Comparison of ENCODE assay signal across 14 cellular contexts in genomic region chr12:15797818-15798217, GRCh38. TPM values are rescaled to one million over a fixed set of nuclear protein-coding genes. Genes with fewer than 3 reads are reported as not detected.
DNase-seq lines count a peak whose midpoint lies in the region; ATAC-seq and TF ChIP-seq lines count a peak whose summit lies in the region.
"Had no signal": no experiment of that assay in that cellular context is flagged by ENCODE, and none has a peak within 500 bp of the region (broad histone marks: within the 10 kb centered on the region; RNA-seq: fewer than 3 reads in every experiment).

No MANE protein-coding gene starts in this region.

- TF ChIP-seq CTCF in RWPE2 (IDR thresholded peaks at IDR 0.05; ENCODE audit: poor library complexity, severe bottlenecking) (no peak), right lobe of liver (IDR thresholded peaks at IDR 0.05) (no peak), RWPE1 (conservative IDR thresholded peaks at IDR 0.05; ENCODE audit: low read depth) (no peak)

- intact Hi-C loops in right lobe of liver (cut with DNase I): no loop called here

- no peak for TF ChIP-seq POLR2A in right lobe of liver (IDR thresholded peaks at IDR 0.05)

- H3K9me3 ChIP-seq in RWPE2 (ENCODE audit: severe bottlenecking): no peaks in the 10 kb centered on the region
- no peaks in the 10 kb centered on the region for H3K9me3 ChIP-seq in right lobe of liver

- POLR2A ChIA-PET in RWPE1 (lab: Yijun Ruan, JAX; ENCODE audit: low non-redundant PET): no interaction called here

- H3K4me1 ChIP-seq in RWPE2 (ENCODE audit: insufficient read depth, poor library complexity, severe bottlenecking): peaks cover 12% of the 10 kb centered on the region
- H3K4me1 ChIP-seq in right lobe of liver: peaks cover 0 to 19% (median 1%) of the 10 kb centered on the region in 4 donors

- CTCF ChIA-PET in RWPE1 (lab: Yijun Ruan, JAX): interaction anchor here (1.0 kb wide), 1 partner anchor 26 kb away, joined by 4 read pairs; no protein-coding TSS in a partner anchor

- peak; percentile 56 for DNase-seq in DMS53 treated with DMSO at 0.1 percent for 48 hours (lab: John Stamatoyannopoulos, UW; ENCODE audit: unreplicated experiment)
- peak; percentile 45 for DNase-seq in LHCN-M2 (ENCODE audit: low read depth)
- no peak for DNase-seq in RWPE2 (ENCODE audit: low spot score)
- no peak for DNase-seq in right lobe of liver
- DNase-seq in RWPE1 (ENCODE audit: low spot score): no peak
- no peak for DNase-seq in germinal center (ENCODE audit: low spot score)
- DNase-seq: DMS 273 treated with DMSO at 0.1 percent for 48 hours, EL, HCEC 1CT, KBM-7, NCI-H2029, NCI-H524 treated with DMSO at 0.1 percent for 48 hours had no signal

- no peak overlapping the region for H3K4me3 ChIP-seq in RWPE2 (ENCODE audit: severe bottlenecking)
- no peak overlapping the region for H3K4me3 ChIP-seq in right lobe of liver

- WGBS in right lobe of liver (ENCODE audit: insufficient coverage, low coverage, low lambda C conversion rate, missing lambda C conversion rate): 31% methylated on average over 3 of the region's 3 CpGs

- H3K27ac ChIP-seq in RWPE2 (ENCODE audit: poor library complexity, severe bottlenecking) (peak overlapping the region; percentile 33), right lobe of liver (peak overlapping the region in 1 of 3 donors; percentile 22), RWPE1 (no peak overlapping the region)

- H3K27me3 ChIP-seq in RWPE2 (ENCODE audit: insufficient read depth, poor library complexity, severe bottlenecking) (no peaks in the 10 kb centered on the region), right lobe of liver (no peaks in the 10 kb centered on the region)

- ATAC-seq in RWPE2 (ENCODE audit: low read depth) (0 out of 3 replicates have a peak, but pooled peaks have one; percentile 42), right lobe of liver (peak; percentile 60 to 86 (median 70)), GM18867 (IDR thresholded peaks at IDR 0.05; ENCODE audit: unreplicated experiment) (no peak)
- ATAC-seq: Right ventricle myocardium inferior had no signal

- H3K36me3 ChIP-seq in RWPE2 (ENCODE audit: low read depth) (no peaks in the 10 kb centered on the region), right lobe of liver (no peaks in the 10 kb centered on the region)

RNA-seq across cellular contexts. Expression of gene EPS8, which starts 8.6 kb away (rescaled TPM):
- total RNA-seq in LHCN-M2 (2014; rRNA removed): 162 and 193 TPM in 2 replicates
- 59.2 TPM for polyA plus RNA-seq in LHCN-M2 (2012)
- 10 to 100 TPM; 21.3 to 44.8 (median 28.2) TPM for total RNA-seq in right lobe of liver

Comparison
In these comparisons a context has a peak if more than half of its experiments do, and no peak if none do; other contexts are left out.
1. DNase-seq: peak in DMS53 treated with DMSO at 0.1 percent for 48 hours (single experiment) and LHCN-M2 (single experiment); none in RWPE2 (single experiment), right lobe of liver (0 of 3), RWPE1 (single experiment) and germinal center (single experiment).